In the genomic region with DNA sequence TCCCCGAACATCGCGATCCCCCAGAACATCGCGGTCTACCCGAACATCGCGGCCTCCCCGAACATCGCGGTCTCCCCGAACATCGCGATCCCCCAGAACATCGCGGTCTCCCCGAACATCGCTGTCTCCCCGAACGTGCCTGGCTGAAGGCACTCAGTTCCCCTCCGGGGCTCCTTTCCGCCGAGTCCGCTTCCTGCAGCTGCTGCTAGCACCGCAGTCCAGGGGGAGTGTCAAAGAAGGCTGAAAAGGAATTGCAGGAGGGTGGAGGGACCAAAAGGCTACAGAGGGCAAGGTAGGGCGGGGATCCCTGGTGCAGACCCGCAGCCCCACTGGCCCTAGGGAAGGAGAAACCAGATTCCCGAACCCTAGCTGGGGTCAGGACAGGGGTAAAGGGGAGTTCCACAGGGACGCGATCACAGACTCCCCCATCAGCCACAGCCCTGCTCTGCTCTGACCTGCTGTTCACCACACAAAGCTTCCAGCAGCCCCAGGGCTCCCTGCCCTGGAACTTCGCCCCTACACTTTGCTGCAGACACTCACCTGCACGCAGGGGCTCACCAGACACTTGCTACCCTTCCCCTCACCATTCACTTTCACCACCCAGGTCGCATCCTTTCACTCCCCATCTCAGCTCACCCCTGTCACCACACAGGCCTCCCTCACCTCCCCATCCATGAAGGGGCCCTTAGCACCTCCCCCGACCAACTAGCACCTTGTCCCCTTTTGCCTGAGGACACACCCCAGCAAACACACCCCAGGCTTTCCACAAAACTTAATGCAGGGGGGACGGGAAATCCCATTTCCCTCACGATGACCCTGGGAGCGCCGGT, we compare ENCODE assay signal across 8 cellular contexts. TPM values are rescaled to one million over a fixed set of nuclear protein-coding genes. Genes with fewer than 3 reads are reported as not detected.
A peak's percentile ranks its signal among the peaks of the same experiment; 100 is the strongest.
DNase-seq lines count a peak whose midpoint lies in the region; ATAC-seq and TF ChIP-seq lines count a peak whose summit lies in the region.

No MANE protein-coding gene starts in this region.

- H3K27ac Mint-ChIP-seq in chondrocyte (ENCODE audit: unreplicated experiment) = peak overlapping the region; percentile 61
- peak overlapping the region in 5 of 9 donors; percentile 28 to 92 (median 73) for H3K27ac Mint-ChIP-seq in naive thymus-derived CD4-positive, alpha-beta T cell

- peak overlapping the region; percentile 99 for H3K4me3 Mint-ChIP-seq in chondrocyte (ENCODE audit: unreplicated experiment)
- H3K4me3 Mint-ChIP-seq in naive thymus-derived CD4-positive, alpha-beta T cell = peak overlapping the region; percentile 88 to 97 (median 92)

- CTCF ChIA-PET in naive thymus-derived CD4-positive, alpha-beta T cell (lab: Charles Lee) = interaction anchor here (0.6 kb wide), 1 partner anchor 565 kb away, joined by 3 read pairs; no protein-coding TSS in a partner anchor
- CTCF ChIA-PET in HEK293T (lab: Yijun Ruan, JAX) = no interaction called here

- no peak for ATAC-seq in naive thymus-derived CD4-positive, alpha-beta T cell
- ATAC-seq in HG03354 (IDR thresholded peaks at IDR 0.05; ENCODE audit: poor library complexity, severe bottlenecking, unreplicated experiment) = no peak

- peaks cover 12 to 36% of the 10 kb centered on the region in 2 donors for H3K27me3 ChIP-seq in naive thymus-derived CD4-positive, alpha-beta T cell (ENCODE audit: control insufficient read depth in 2 of 2, insufficient read depth in 2 of 2, low read length in 2 of 2)

- DNase-seq in AG10803 (ENCODE audit: low read depth) = no peak
- peak; percentile 23 for DNase-seq in NCI-H69 (lab: John Stamatoyannopoulos, UW)
- DNase-seq in chondrocyte (ENCODE audit: low spot score) = no peak
- peak in 5 of 9 donors; percentile 31 to 41 (median 40) for DNase-seq in naive thymus-derived CD4-positive, alpha-beta T cell
- DNase-seq in SKM-1 (lab: John Stamatoyannopoulos, UW; ENCODE audit: unreplicated experiment) = no peak
- no peak for DNase-seq in nucleus accumbens (lab: John Stamatoyannopoulos, UW)
- no peak for DNase-seq in HEK293T (ENCODE audit: extremely low spot score)

- intact Hi-C loops in naive thymus-derived CD4-positive, alpha-beta T cell (cut with micrococcal nuclease) = loop anchor here (2.0 kb wide), 2 partner anchors 25 to 51 kb away; no protein-coding TSS in a partner anchor

- H3K9me3 Mint-ChIP-seq in chondrocyte (ENCODE audit: low read depth) = peaks cover 3% of the 10 kb centered on the region
- peaks cover 0 to 2% (median 0%) of the 10 kb centered on the region in 11 donors for H3K9me3 Mint-ChIP-seq in naive thymus-derived CD4-positive, alpha-beta T cell

- H3K4me1 ChIP-seq in naive thymus-derived CD4-positive, alpha-beta T cell (ENCODE audit: control insufficient read depth in 2 of 2, insufficient read depth in 2 of 2, low read length in 2 of 2) = peaks cover 8 to 24% of the 10 kb centered on the region in 2 donors

- peaks cover 6% of the 10 kb centered on the region for H3K27me3 Mint-ChIP-seq in chondrocyte (ENCODE audit: low read depth)
- peaks cover 75 to 90% (median 87%) of the 10 kb centered on the region in 5 donors for H3K27me3 Mint-ChIP-seq in naive thymus-derived CD4-positive, alpha-beta T cell

- H3K36me3 ChIP-seq in naive thymus-derived CD4-positive, alpha-beta T cell (ENCODE audit: control insufficient read depth in 2 of 3, insufficient read depth in 3 of 3, low read length in 3 of 3) = no peaks in the 10 kb centered on the region

- TF ChIP-seq CTCF in AG10803 (conservative IDR thresholded peaks at IDR 0.05; ENCODE audit: low read length) = no peak
- no peak for TF ChIP-seq CTCF in chondrocyte (IDR thresholded peaks at IDR 0.05)

- H3K27ac ChIP-seq in naive thymus-derived CD4-positive, alpha-beta T cell (ENCODE audit: low read depth, low read length) = no peak overlapping the region

- peaks cover 14% of the 10 kb centered on the region for H3K36me3 Mint-ChIP-seq in chondrocyte (ENCODE audit: low read depth)
- H3K36me3 Mint-ChIP-seq in naive thymus-derived CD4-positive, alpha-beta T cell = peaks cover 0 to 4% (median 0%) of the 10 kb centered on the region in 5 donors

- H3K4me3 ChIP-seq in AG10803 (ENCODE audit: low read length) = peak overlapping the region; percentile 67
- peak overlapping the region; percentile 66 for H3K4me3 ChIP-seq in naive thymus-derived CD4-positive, alpha-beta T cell (ENCODE audit: low read length)

- POLR2A ChIA-PET in naive thymus-derived CD4-positive, alpha-beta T cell (lab: Charles Lee) = no interaction called here
- POLR2A ChIA-PET in HEK293T (lab: Yijun Ruan, JAX) = interaction anchor here (0.7 kb wide), 1 partner anchor 9 kb away, joined by 3 read pairs; no protein-coding TSS in a partner anchor

- peaks cover 29% of the 10 kb centered on the region for H3K4me1 Mint-ChIP-seq in chondrocyte (ENCODE audit: low read depth)
- H3K4me1 Mint-ChIP-seq in naive thymus-derived CD4-positive, alpha-beta T cell = peaks cover 14 to 28% (median 23%) of the 10 kb centered on the region in 7 donors

- no peaks in the 10 kb centered on the region for H3K9me3 ChIP-seq in naive thymus-derived CD4-positive, alpha-beta T cell (ENCODE audit: control insufficient read depth in 2 of 3, low read length in 3 of 3)

TF ChIP-seq in HEK293T, 16 proteins besides CTCF, POLR2A, EP300 and RAD21:
- TF ChIP-seq HDGF (IDR thresholded peaks at IDR 0.05; ENCODE audit: borderline replicate concordance) (no peak), ZNF384 (IDR thresholded peaks at IDR 0.05) (no peak), TARDBP (IDR thresholded peaks at IDR 0.05) (no peak), BHLHE40 (IDR thresholded peaks at IDR 0.05; ENCODE audit: borderline replicate concordance) (no peak), LEF1 (IDR thresholded peaks at IDR 0.05; ENCODE audit: borderline replicate concordance) (no peak), FOXA1 (IDR thresholded peaks at IDR 0.05) (no peak), FOXK2 (IDR thresholded peaks at IDR 0.05) (no peak), L3MBTL2 (conservative IDR thresholded peaks at IDR 0.05) (no peak), ARNT (IDR thresholded peaks at IDR 0.05) (no peak), NFRKB (IDR thresholded peaks at IDR 0.05) (no peak), SP1 (IDR thresholded peaks at IDR 0.05) (no peak), CTBP1 (IDR thresholded peaks at IDR 0.05; ENCODE audit: borderline replicate concordance) (no peak), FOXM1 (IDR thresholded peaks at IDR 0.05; ENCODE audit: borderline replicate concordance) (no peak), SUZ12 (IDR thresholded peaks at IDR 0.05) (no peak)
- TF ChIP-seq, protein P1, sequence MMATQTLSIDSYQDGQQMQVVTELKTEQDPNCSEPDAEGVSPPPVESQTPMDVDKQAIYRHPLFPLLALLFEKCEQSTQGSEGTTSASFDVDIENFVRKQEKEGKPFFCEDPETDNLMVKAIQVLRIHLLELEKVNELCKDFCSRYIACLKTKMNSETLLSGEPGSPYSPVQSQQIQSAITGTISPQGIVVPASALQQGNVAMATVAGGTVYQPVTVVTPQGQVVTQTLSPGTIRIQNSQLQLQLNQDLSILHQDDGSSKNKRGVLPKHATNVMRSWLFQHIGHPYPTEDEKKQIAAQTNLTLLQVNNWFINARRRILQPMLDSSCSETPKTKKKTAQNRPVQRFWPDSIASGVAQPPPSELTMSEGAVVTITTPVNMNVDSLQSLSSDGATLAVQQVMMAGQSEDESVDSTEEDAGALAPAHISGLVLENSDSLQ (IDR thresholded peaks at IDR 0.05) = no peak

RNA-seq across cellular contexts. Expression of a gene that starts 1.7 kb away (rescaled TPM):
- 2.8 to 29.8 TPM (median 29.8 TPM) in 3 replicates for total RNA-seq in chondrocyte
- 1 to 10 TPM in 1 of 5 experiments, not detected in 4; 1.4 TPM for total RNA-seq in naive thymus-derived CD4-positive, alpha-beta T cell
- polyA plus RNA-seq in naive thymus-derived CD4-positive, alpha-beta T cell = not detected

RNA-seq across cellular contexts. Expression of a gene that starts 23.6 kb away (rescaled TPM):
- total RNA-seq in chondrocyte = 7.7 to 15.1 TPM (median 13.9 TPM) in 3 replicates
- 1 to 10 TPM in 1 of 5 experiments, under 1 TPM in 3, not detected in 1; 0.27 to 1.0 (median 0.65) TPM for total RNA-seq in naive thymus-derived CD4-positive, alpha-beta T cell
- under 1 TPM in 1 of 2 donors, not detected in 1; 0.56 TPM for polyA plus RNA-seq in naive thymus-derived CD4-positive, alpha-beta T cell

RNA-seq across cellular contexts. Expression of a gene that starts 42.5 kb away (rescaled TPM):
- 0.51 to 0.60 TPM (median 0.54 TPM) in 3 replicates for total RNA-seq in chondrocyte
- total RNA-seq in naive thymus-derived CD4-positive, alpha-beta T cell = not detected
- not detected for polyA plus RNA-seq in naive thymus-derived CD4-positive, alpha-beta T cell

RNA-seq across cellular contexts. Expression of a gene that starts 59.9 kb away (rescaled TPM):
- not detected in 3 replicates for total RNA-seq in chondrocyte
- total RNA-seq in naive thymus-derived CD4-positive, alpha-beta T cell = not detected
- polyA plus RNA-seq in naive thymus-derived CD4-positive, alpha-beta T cell = not detected

Comparison
In these comparisons a context has a peak if more than half of its experiments do, and no peak if none do; other contexts are left out.
1. DNase-seq: peak in NCI-H69 (single experiment) and naive thymus-derived CD4-positive, alpha-beta T cell (5 of 9); none in AG10803 (single experiment), chondrocyte (single experiment), SKM-1 (single experiment), nucleus accumbens (0 of 56) and HEK293T (single experiment).